21 cellular contexts compared by ENCODE assay signal in the genomic region with DNA sequence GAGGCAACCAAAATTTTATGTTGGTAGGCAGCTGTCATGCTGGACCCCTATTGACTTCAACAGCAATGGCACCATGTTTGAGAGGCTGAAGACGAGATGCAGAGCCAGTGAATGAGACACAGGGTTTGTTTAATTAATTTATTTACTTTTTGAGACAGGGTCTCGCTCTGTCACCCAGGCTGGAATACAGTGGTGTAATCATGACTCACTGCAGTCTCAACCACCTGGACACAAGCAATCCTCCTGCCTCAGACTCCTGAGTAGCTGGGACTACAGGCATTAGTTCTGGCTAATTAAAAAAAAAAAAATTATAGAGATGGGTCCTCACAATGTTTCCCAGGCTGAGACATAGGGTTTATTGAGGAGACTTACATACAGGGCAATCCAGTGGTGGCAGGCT.
"Had no signal": no experiment of that assay in that cellular context is flagged by ENCODE, and none has a peak within 500 bp of the region (broad histone marks: within the 10 kb centered on the region; RNA-seq: fewer than 3 reads in every experiment).

No MANE protein-coding gene starts in this region.

- H3K4me3 ChIP-seq: adrenal gland, ascending aorta, lung, right lobe of liver, skin epidermis, thyroid gland had no signal

- H3K9me3 ChIP-seq: adrenal gland, ascending aorta, right lobe of liver, thyroid gland had no signal

- H3K36me3 ChIP-seq: adrenal gland, ascending aorta, right lobe of liver, thyroid gland had no signal

- DNase-seq: activated CD4-positive, alpha-beta memory T cell treated with anti-CD3 and anti-CD28 coated beads, Interleukin-2, amount 10 ng/mL, durations not matched to agents 7 days and 5 days; activated CD4-positive, alpha-beta T cell treated with anti-CD3 and anti-CD28 coated beads, Interleukin-2, amount 10 ng/mL, durations not matched to agents 24 days and 14 days; activated gamma-delta T cell treated with Interleukin-2 at 50 U/mL for 16 hours; adrenal gland; cerebellar nuclear complex; cortex of kidney; endodermal cell; naive thymus-derived CD4-positive, alpha-beta T cell; occipital lobe; right lobe of liver; stimulated activated CD4-positive, alpha-beta T cell treated with anti-CD3 and anti-CD28 coated beads, Interleukin-1b, Interleukin-23, amount 100 ng/mL, for 48 hours; substantia nigra; thyroid gland had no signal

- ATAC-seq: activated CD4-positive, CD25-positive, alpha-beta regulatory T cell treated with anti-CD3 and anti-CD28 coated beads, Interleukin-2, amount 50 U/mL, for 24 hours; activated naive CD4-positive, alpha-beta T cell treated with anti-CD3 and anti-CD28 coated beads, Interleukin-2, amount 50 U/mL, for 72 hours; left lobe of liver; naive thymus-derived CD4-positive, alpha-beta T cell had no signal

- H3K27me3 ChIP-seq: adrenal gland, ascending aorta, right lobe of liver, thyroid gland had no signal

- H3K27ac ChIP-seq: adrenal gland, ascending aorta, epithelial cell of prostate, skin epidermis, thyroid gland, VCaP had no signal

- H3K4me1 ChIP-seq: adrenal gland, ascending aorta, thyroid gland had no signal
